Comparison of ENCODE assay signal across 1 cellular context in genomic region chr19:36215276-36216171, GRCh38.
TF ChIP-seq lines count a peak whose summit lies in the region.

No MANE protein-coding gene starts in this region.

TF ChIP-seq in HEK293, 187 proteins besides CTCF, POLR2A, EP300 and RAD21 (continued from another document and continues in another):
- TF ChIP-seq PRDM10 (tag by site-specific recombination; IDR thresholded peaks at IDR 0.05) (peak; percentile 93), FEZF1 (tag by site-specific recombination; IDR thresholded peaks at IDR 0.05) (peak; percentile 22; the same call in 1 of the 2 replicates), ZFP37 (tag by site-specific recombination; IDR thresholded peaks at IDR 0.05) (peak; percentile 94), ZNF785 (tag by site-specific recombination; IDR thresholded peaks at IDR 0.05) (peak; percentile 90), RBAK (tag by site-specific recombination; IDR thresholded peaks at IDR 0.05) (0 out of 2 replicates have a peak, but pooled peaks have one; percentile 59), ZNF423 (tag by site-specific recombination; IDR thresholded peaks at IDR 0.05) (no peak), ZNF514 (tag by site-specific recombination; IDR thresholded peaks at IDR 0.05) (0 out of 2 replicates have a peak, but pooled peaks have one; percentile 40), ZNF843 (tag by site-specific recombination; IDR thresholded peaks at IDR 0.05) (peak; percentile 8; the same call in 1 of the 2 replicates), TSHZ1 (tag by site-specific recombination; IDR thresholded peaks at IDR 0.05; ENCODE audit: borderline replicate concordance) (peak; percentile 27; the same call in 1 of the 2 replicates), REST (tag by site-specific recombination; IDR thresholded peaks at IDR 0.05) (peak; percentile 71), GFI1B (tag by site-specific recombination; IDR thresholded peaks at IDR 0.05) (peak; percentile 90), ZNF433 (tag by site-specific recombination; IDR thresholded peaks at IDR 0.05; ENCODE audit: low read depth) (peak; percentile 26; the same call in 1 of the 2 replicates), ZNF146 (tag by site-specific recombination; IDR thresholded peaks at IDR 0.05) (peak; percentile 78; the same call in 1 of the 2 replicates), WT1 (tag by site-specific recombination; IDR thresholded peaks at IDR 0.05) (peak; percentile 64), OSR2 (tag by site-specific recombination; IDR thresholded peaks at IDR 0.05) (no peak), ZNF416 (tag by site-specific recombination; IDR thresholded peaks at IDR 0.05) (0 out of 2 replicates have a peak, but pooled peaks have one; percentile 55), ZNF623 (tag by site-specific recombination; IDR thresholded peaks at IDR 0.05) (peak; percentile 46; the same call in 1 of the 2 replicates), ZNF639 (tag by site-specific recombination; IDR thresholded peaks at IDR 0.05) (peak; percentile 58), ZBTB21 (tag by site-specific recombination; IDR thresholded peaks at IDR 0.05) (peak; percentile 40), ZNF561 (tag by site-specific recombination; IDR thresholded peaks at IDR 0.05; ENCODE audit: borderline replicate concordance) (peak; percentile 7; the same call in 1 of the 2 replicates), BCL11A (tag by site-specific recombination; IDR thresholded peaks at IDR 0.05; ENCODE audit: low read depth) (peak; percentile 9; the same call in 1 of the 2 replicates), ZNF449 (tag by site-specific recombination; IDR thresholded peaks at IDR 0.05) (0 out of 2 replicates have a peak, but pooled peaks have one; percentile 10), AEBP2 (tag by site-specific recombination; IDR thresholded peaks at IDR 0.05; ENCODE audit: borderline replicate concordance) (0 out of 2 replicates have a peak, but pooled peaks have one; percentile 53), KLF9 (tag by site-specific recombination; IDR thresholded peaks at IDR 0.05; ENCODE audit: low read depth) (no peak; the same call in none of the 2 replicates), ZNF148 (tag by site-specific recombination; IDR thresholded peaks at IDR 0.05; ENCODE audit: borderline replicate concordance) (no peak; the same call in 1 of the 2 replicates), ZNF701 (tag by site-specific recombination; IDR thresholded peaks at IDR 0.05) (no peak), ZFP69B (tag by site-specific recombination; IDR thresholded peaks at IDR 0.05) (peak; percentile 81; the same call in 1 of the 2 replicates), ZSCAN18 (tag by site-specific recombination; IDR thresholded peaks at IDR 0.05) (peak; percentile 79), ZNF548 (tag by site-specific recombination; IDR thresholded peaks at IDR 0.05) (no peak), ZNF837 (tag by site-specific recombination; IDR thresholded peaks at IDR 0.05) (no peak), ZNF391 (tag by site-specific recombination; IDR thresholded peaks at IDR 0.05; ENCODE audit: borderline replicate concordance, low read depth) (peak; percentile 95), PATZ1 (tag by site-specific recombination; IDR thresholded peaks at IDR 0.05) (peak; percentile 91)
